9 cellular contexts compared by ENCODE assay signal in the genomic region with DNA sequence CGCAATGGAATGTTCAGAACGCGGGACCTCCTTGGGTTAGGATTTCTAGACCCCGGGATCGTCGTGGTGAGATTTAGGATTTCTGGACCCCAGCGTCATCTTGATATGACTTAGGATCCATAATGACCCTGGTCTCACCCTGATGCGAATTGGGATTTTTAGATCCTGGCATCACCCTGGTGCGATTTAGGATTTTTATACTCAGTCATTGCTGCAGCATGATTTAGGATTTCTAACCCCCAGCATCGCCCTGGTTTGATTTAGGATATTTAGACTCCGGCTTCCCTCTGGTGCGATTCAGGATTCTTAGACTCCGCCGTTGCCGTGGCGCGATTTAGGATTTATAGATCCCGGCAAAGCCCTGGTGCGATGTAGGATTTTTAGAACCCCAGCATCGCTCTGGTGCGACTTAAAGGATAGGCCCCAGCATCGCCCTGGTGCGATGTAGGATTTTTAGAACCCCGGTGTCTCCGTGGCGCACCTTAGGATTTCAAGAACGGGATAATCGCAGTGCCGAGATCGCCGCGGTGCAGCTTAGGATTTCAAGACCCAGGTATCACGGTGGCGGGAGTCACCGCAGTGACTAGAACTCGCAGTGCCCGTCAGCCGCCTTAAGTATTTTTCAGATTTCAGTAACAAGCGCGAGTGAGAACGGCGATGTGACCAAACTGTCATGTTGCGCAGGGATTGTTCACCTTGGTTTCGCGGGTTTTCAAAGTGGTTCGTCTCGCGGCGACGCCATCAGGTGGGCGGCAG. TPM values are rescaled to one million over a fixed set of nuclear protein-coding genes. Genes with fewer than 3 reads are reported as not detected.
DNase-seq lines count a peak whose midpoint lies in the region; ATAC-seq and TF ChIP-seq lines count a peak whose summit lies in the region.
"Had no signal": no experiment of that assay in that cellular context is flagged by ENCODE, and none has a peak within 500 bp of the region (broad histone marks: within the 10 kb centered on the region; RNA-seq: fewer than 3 reads in every experiment).

No MANE protein-coding gene starts in this region.

- no peaks in the 10 kb centered on the region for H3K27me3 ChIP-seq in brain microvascular endothelial cell (replicated peaks)

- H3K4me3 Mint-ChIP-seq in mesothelial cell of epicardium, result peak overlapping the region; percentile 82

- no peak for TF ChIP-seq CTCF in brain microvascular endothelial cell (IDR thresholded peaks at IDR 0.05; ENCODE audit: low read depth, low read length, missing control alignments)
- TF ChIP-seq CTCF in mesothelial cell of epicardium (IDR thresholded peaks at IDR 0.05; ENCODE audit: unreplicated experiment), result no peak

- in situ Hi-C loops in brain microvascular endothelial cell (cut with HindIII; ENCODE audit: low pct_ligation_motif_present, low sequenced_read_pairs), result no loop called here

- peaks cover 6% of the 10 kb centered on the region for H3K36me3 ChIP-seq in brain microvascular endothelial cell (replicated peaks)

- no peak overlapping the region for H3K27ac ChIP-seq in brain microvascular endothelial cell

- peak; percentile 15 for DNase-seq in stimulated activated CD4-positive, alpha-beta T cell treated with anti-CD3 and anti-CD28 coated beads, Interleukin-15, amount 100 ng/mL, for 24 hours
- no peak for DNase-seq in stimulated activated CD4-positive, alpha-beta T cell treated with anti-CD3 and anti-CD28 coated beads, Interleukin-2, amount 100 ng/mL, for 48 hours
- no peak for DNase-seq in brain microvascular endothelial cell
- no peak for DNase-seq in mesothelial cell of epicardium (ENCODE audit: low spot score in 2 of 2, unreplicated experiment in 2 of 2)
- DNase-seq in NCI-H510A treated with DMSO at 0.1 percent for 48 hours (lab: John Stamatoyannopoulos, UW), result no peak
- DNase-seq in GM19238 (ENCODE audit: insufficient read length, low spot score), result no peak
- DNase-seq: SW 1271 had no signal

- H3K4me3 ChIP-seq in brain microvascular endothelial cell (ENCODE audit: low read depth, low read length), result peak overlapping the region; percentile 68

- no peaks in the 10 kb centered on the region for H3K9me3 Mint-ChIP-seq in mesothelial cell of epicardium

- H3K4me1 Mint-ChIP-seq in mesothelial cell of epicardium, result peaks cover 65% of the 10 kb centered on the region

- ATAC-seq in HG03280 (IDR thresholded peaks at IDR 0.05; ENCODE audit: unreplicated experiment) (no peak), GM21390 (IDR thresholded peaks at IDR 0.05; ENCODE audit: unreplicated experiment) (no peak)

- H3K27me3 Mint-ChIP-seq in mesothelial cell of epicardium (ENCODE audit: low read depth), result no peaks in the 10 kb centered on the region

- H3K36me3 Mint-ChIP-seq in mesothelial cell of epicardium, result peaks cover 8% of the 10 kb centered on the region

- peak overlapping the region; percentile 88 for H3K27ac Mint-ChIP-seq in mesothelial cell of epicardium

RNA-seq across cellular contexts. Expression of gene MEST, which starts 0.8 kb away (rescaled TPM):
- total RNA-seq in mesothelial cell of epicardium, result 598 to 626 TPM (median 616 TPM) in 3 replicates

RNA-seq across cellular contexts. Expression of gene CEP41, which starts 51.9 kb away (rescaled TPM):
- total RNA-seq in mesothelial cell of epicardium, result 21.7 to 22.5 TPM (median 22.1 TPM) in 3 replicates
